In the genomic region with DNA sequence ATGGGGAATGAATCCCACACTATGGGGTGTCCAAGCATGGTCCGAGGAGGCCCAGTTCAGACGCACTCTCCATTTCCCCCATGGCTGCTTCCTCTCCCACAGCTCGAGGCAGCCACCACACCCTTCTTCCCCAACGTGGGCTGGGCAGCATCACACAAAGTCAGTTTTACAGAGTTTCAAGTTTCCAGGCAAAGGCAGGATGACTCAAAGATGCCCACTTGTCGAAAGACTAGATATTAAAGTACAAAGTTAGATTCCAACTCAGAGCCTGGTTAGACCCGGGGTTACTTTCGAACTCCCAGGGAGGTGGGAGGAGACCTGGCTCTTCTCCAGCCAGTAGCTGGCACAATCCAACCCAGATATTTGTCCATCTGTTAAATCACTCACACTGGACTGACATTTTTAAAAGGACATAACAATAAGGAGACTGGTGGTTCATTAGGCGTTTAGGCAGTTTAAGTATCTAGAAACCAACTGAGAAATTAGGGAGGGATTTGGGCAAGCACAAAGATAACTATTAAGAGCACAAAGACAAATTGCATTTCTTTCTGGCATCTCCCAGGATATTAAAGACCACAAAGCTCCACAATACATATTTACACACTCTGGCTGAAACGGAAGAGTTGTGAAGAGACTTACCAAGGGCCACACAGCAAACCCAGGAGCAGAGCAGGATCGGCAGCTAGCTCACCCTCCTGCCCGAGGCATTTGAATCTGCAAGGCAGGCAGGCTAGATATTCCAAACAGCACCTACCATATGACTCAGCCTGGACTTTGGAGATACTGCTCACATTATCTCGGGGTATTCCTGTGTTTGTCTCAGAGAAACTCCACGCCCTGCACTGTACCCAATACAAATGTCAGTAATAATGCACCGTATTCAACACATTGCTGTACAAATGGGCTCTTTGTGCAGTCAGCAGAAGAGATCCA, we compare ENCODE assay signal across 8 cellular contexts. TPM values are rescaled to one million over a fixed set of nuclear protein-coding genes. Genes with fewer than 3 reads are reported as not detected.
DNase-seq lines count a peak whose midpoint lies in the region; ATAC-seq and TF ChIP-seq lines count a peak whose summit lies in the region.

No MANE protein-coding gene starts in this region.

- H3K36me3 ChIP-seq in cardiac muscle cell = no peaks in the 10 kb centered on the region

- H3K4me3 Mint-ChIP-seq in WTC11 = no peak overlapping the region

- peaks cover 3% of the 10 kb centered on the region; the same call in 1 of the 2 replicates for H3K27me3 Mint-ChIP-seq in WTC11 (ENCODE audit: low read depth)

- CTCF ChIA-PET in WTC11 (lab: Charles Lee) = no interaction called here

- peaks cover 7% of the 10 kb centered on the region for H3K4me1 Mint-ChIP-seq in WTC11

- 0 out of 2 replicates have a peak, but pooled peaks have one; percentile 10 for ATAC-seq in WTC11
- ATAC-seq in GM18868 (IDR thresholded peaks at IDR 0.05; ENCODE audit: unreplicated experiment) = no peak
- no peak for ATAC-seq in GM21367 (IDR thresholded peaks at IDR 0.05; ENCODE audit: unreplicated experiment)
- ATAC-seq in GM21360 (IDR thresholded peaks at IDR 0.05; ENCODE audit: unreplicated experiment) = no peak

- H3K27me3 ChIP-seq in cardiac muscle cell = no peaks in the 10 kb centered on the region

- no peak overlapping the region for H3K4me3 ChIP-seq in cardiac muscle cell

- H3K9me3 Mint-ChIP-seq in WTC11 = no peaks in the 10 kb centered on the region

- no peaks in the 10 kb centered on the region for H3K36me3 Mint-ChIP-seq in WTC11

- DNase-seq in H4 (ENCODE audit: low spot score) (peak; percentile 36), WTC11 (ENCODE audit: low spot score) (no peak), cardiac muscle cell (ENCODE audit: low read depth in 1 of 2, low spot score in 1 of 2) (peak; percentile 23 to 55), putamen (ENCODE audit: low spot score) (peak; percentile 74), GM19240 (ENCODE audit: insufficient read length, low spot score) (no peak)

- TF ChIP-seq CTCF in WTC11 (IDR thresholded peaks at IDR 0.05) (no peak), cardiac muscle cell (IDR thresholded peaks at IDR 0.05; ENCODE audit: low read depth, low read length) (no peak)

- H3K27ac Mint-ChIP-seq in WTC11 = peak overlapping the region; percentile 69

- no peak overlapping the region for H3K27ac ChIP-seq in cardiac muscle cell

- POLR2A ChIA-PET in WTC11 (lab: Charles Lee) = interaction anchor here (0.6 kb wide), 1 partner anchor 55 kb away, joined by 4 read pairs; no protein-coding TSS in a partner anchor

- H3K9me3 ChIP-seq in cardiac muscle cell (ENCODE audit: low read depth) = no peaks in the 10 kb centered on the region

- H3K4me1 ChIP-seq in cardiac muscle cell (ENCODE audit: low read depth) = peaks cover 35% of the 10 kb centered on the region

TF ChIP-seq in WTC11, 78 proteins besides CTCF, POLR2A, EP300 and RAD21:
- TF ChIP-seq ERG (CRISPR knock-in tag; IDR thresholded peaks at IDR 0.05) (no peak), E2F5 (CRISPR knock-in tag; IDR thresholded peaks at IDR 0.05) (no peak), GRHL2 (CRISPR knock-in tag; IDR thresholded peaks at IDR 0.05; ENCODE audit: insufficient replicate concordance, severe bottlenecking) (no peak), MXD4 (CRISPR knock-in tag; IDR thresholded peaks at IDR 0.05; ENCODE audit: borderline replicate concordance) (no peak), ZNF396 (CRISPR knock-in tag; IDR thresholded peaks at IDR 0.05; ENCODE audit: borderline replicate concordance) (no peak), ZNF138 (CRISPR knock-in tag; conservative IDR thresholded peaks at IDR 0.05) (no peak), HMGXB4 (CRISPR knock-in tag; IDR thresholded peaks at IDR 0.05) (no peak), HMGA2 (CRISPR knock-in tag; IDR thresholded peaks at IDR 0.05) (no peak), PRRX2 (CRISPR knock-in tag; IDR thresholded peaks at IDR 0.05) (no peak), ZMAT4 (CRISPR knock-in tag; IDR thresholded peaks at IDR 0.05) (no peak), ZNF219 (CRISPR knock-in tag; IDR thresholded peaks at IDR 0.05; ENCODE audit: borderline replicate concordance) (no peak), NR1H2 (CRISPR knock-in tag; IDR thresholded peaks at IDR 0.05) (no peak), SMAD3 (CRISPR knock-in tag; IDR thresholded peaks at IDR 0.05; ENCODE audit: borderline replicate concordance) (no peak)
- TF ChIP-seq, protein P1, sequence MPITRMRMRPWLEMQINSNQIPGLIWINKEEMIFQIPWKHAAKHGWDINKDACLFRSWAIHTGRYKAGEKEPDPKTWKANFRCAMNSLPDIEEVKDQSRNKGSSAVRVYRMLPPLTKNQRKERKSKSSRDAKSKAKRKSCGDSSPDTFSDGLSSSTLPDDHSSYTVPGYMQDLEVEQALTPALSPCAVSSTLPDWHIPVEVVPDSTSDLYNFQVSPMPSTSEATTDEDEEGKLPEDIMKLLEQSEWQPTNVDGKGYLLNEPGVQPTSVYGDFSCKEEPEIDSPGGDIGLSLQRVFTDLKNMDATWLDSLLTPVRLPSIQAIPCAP (CRISPR knock-in tag; IDR thresholded peaks at IDR 0.05) = no peak
- TF ChIP-seq, protein P2, sequence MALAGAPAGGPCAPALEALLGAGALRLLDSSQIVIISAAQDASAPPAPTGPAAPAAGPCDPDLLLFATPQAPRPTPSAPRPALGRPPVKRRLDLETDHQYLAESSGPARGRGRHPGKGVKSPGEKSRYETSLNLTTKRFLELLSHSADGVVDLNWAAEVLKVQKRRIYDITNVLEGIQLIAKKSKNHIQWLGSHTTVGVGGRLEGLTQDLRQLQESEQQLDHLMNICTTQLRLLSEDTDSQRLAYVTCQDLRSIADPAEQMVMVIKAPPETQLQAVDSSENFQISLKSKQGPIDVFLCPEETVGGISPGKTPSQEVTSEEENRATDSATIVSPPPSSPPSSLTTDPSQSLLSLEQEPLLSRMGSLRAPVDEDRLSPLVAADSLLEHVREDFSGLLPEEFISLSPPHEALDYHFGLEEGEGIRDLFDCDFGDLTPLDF (CRISPR knock-in tag; IDR thresholded peaks at IDR 0.05) = no peak
TF ChIP-seq in WTC11: peak in this region for 0.

RNA-seq across cellular contexts. Expression of gene TMCC3, which starts 34.8 kb away (rescaled TPM):
- total RNA-seq in H4 (2014; rRNA removed; shearing (Covaris generic)) = 0.43 and 0.84 TPM in 2 replicates
- total RNA-seq in WTC11 (2021) (2.0 to 2.4 TPM (median 2.2 TPM) in 3 replicates), cardiac muscle cell (0.60 and 1.3 TPM in 2 replicates)
- 0.79 and 1.0 TPM in 2 replicates for polyA plus RNA-seq in cardiac muscle cell

Comparison
In these comparisons a context has a peak if more than half of its experiments do, and no peak if none do; other contexts are left out.
1. DNase-seq: peak in H4 (single experiment), cardiac muscle cell (2 of 2) and putamen (single experiment); none in WTC11 (single experiment) and GM19240 (single experiment).